Comparison of ENCODE assay signal across 25 cellular contexts in the genomic region with DNA sequence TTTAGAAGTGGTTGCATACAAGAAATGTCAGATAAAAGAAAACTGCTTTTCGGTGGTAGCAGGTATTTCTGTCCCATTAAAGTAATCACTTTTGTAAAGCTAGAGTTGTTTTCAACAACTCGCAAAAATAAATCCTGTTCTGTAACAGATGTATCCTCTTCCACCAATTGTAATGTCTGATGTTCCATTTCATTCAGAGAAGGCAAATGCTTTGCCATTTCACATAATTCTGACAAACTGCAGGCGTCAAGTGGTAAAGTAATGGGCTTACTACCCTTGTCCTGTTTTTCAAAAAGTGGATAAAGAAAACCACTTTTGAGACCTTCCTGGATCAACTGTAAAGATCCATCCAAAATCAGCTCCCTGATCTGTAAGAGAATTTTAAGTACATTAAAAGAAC.
"Had no signal": no experiment of that assay in that cellular context is flagged by ENCODE, and none has a peak within 500 bp of the region (broad histone marks: within the 10 kb centered on the region; RNA-seq: fewer than 3 reads in every experiment).

No MANE protein-coding gene starts in this region.

- H3K4me1 ChIP-seq: SJSA1 had no signal

- H3K4me2 ChIP-seq: SK-N-SH had no signal

- H3K9ac ChIP-seq: SK-N-SH had no signal

- H3K4me3 ChIP-seq: MG63, SJSA1 had no signal

- H3K9me3 ChIP-seq: MG63, SJSA1, SK-N-SH had no signal

- DNase-seq: IMR-90, Karpas-422, KG1, MG63, NCI-H1092, NCI-H1105 treated with DMSO at 0.1 percent for 48 hours, NCI-H1417 treated with DMSO at 0.1 percent for 48 hours, NCI-H146, NCI-H1694 treated with DMSO at 0.1 percent for 48 hours, NCI-H1930, NCI-H2081 treated with DMSO at 0.1 percent for 48 hours, NCI-H2171, NCI-H226, NCI-H446, NCI-H510A, NCI-H524 treated with DMSO at 0.1 percent for 48 hours, NCI-H69, NCI-H774, Right ventricle myocardium superior, RPMI8226, SIG-M5, SK-N-SH had no signal

- FAIRE-seq: HepG2, RCC 7860 had no signal

- H3K27ac ChIP-seq: SJSA1 had no signal

- ATAC-seq: HepG2 had no signal

- H3K27me3 ChIP-seq: MG63, SJSA1 had no signal
